In the genomic region with DNA sequence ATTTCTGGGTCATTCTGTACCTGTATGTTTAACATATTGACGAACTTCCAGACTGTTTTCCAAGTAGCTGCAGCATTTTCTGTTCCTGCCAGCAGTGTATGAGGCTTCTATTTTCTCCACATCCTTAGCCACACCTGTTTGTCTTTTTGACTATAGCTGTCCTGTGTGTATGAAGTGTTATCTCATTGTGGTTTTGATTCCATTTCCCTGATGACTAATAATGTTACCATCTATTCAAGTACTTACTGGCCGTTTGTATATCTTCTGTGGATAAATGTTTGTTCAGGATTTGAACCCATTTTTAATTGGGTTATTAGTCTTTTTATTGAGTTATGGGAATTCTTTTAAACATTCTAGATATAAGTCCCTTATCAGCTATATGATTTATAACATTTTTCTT, we compare ENCODE assay signal across 1 cellular context.
TF ChIP-seq lines count a peak whose summit lies in the region.

No MANE protein-coding gene starts in this region.

TF ChIP-seq in K562, 482 proteins besides CTCF, POLR2A, EP300 and RAD21:
- TF ChIP-seq LARP7 (IDR thresholded peaks at IDR 0.05) (no peak), FOSL1 (tag; conservative IDR thresholded peaks at IDR 0.05) (peak; percentile 60)
